ENCODE assay signal across 8 cellular contexts in the genomic region with DNA sequence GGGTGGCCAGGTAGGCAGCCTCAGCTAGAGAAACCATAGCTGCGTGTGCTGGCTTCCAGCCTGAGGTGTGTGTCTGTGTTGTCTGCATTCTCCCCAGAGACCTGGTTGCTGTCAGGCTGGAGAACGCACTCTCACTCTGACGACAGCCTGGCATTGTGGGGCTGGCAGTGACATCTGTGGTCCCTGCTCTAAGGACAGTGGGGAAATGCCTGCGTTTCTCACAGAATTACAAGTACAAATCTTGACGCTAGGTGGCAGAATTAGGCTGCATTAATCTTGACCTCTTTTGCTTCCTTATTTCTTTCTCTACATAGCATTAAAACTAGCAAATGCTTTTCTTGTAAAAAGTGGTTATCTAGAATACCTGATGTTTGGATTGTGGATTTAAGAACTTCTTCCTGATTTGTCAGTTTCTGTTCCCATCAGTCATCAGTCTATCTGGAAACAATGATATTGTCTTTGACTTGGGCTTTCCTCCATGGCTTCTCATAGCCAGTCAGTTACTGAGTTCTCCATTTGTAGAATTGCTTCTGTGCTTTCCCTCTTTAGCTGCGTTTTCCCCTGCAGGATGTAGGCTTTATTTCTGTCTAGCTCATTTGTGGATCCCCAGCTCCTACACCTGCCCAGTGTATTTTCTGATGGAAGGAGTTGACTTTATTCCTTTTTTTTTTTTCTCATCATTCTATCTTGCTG.
DNase-seq lines count a peak whose midpoint lies in the region; ATAC-seq and TF ChIP-seq lines count a peak whose summit lies in the region.

No MANE protein-coding gene starts in this region.

- no peaks in the 10 kb centered on the region for H3K9me3 ChIP-seq in BE2C
- no peaks in the 10 kb centered on the region for H3K9me3 ChIP-seq in ovary

- H3K27ac ChIP-seq in ovary: no peak overlapping the region

- TF ChIP-seq CTCF in BE2C (IDR thresholded peaks at IDR 0.05; ENCODE audit: low read depth, low read length) (peak; percentile 63), ovary (IDR thresholded peaks at IDR 0.05) (peak; percentile 44 to 83 (median 73))

- H3K4me1 ChIP-seq in BE2C (no peaks in the 10 kb centered on the region), ovary (ENCODE audit: insufficient read depth) (peaks cover 2% of the 10 kb centered on the region)

- intact Hi-C loops in ovary (cut with DNase I): loop anchor here (2.0 to 10.0 kb wide), 6 partner anchors 320 to 522 kb away; partner anchors contain the start of gene ADAM12 (in 3 of the 4)
- intact Hi-C loops in posterior vena cava (cut with DNase I): loop anchor here (2.0 to 10.0 kb wide), 3 partner anchors 320 to 522 kb away; no protein-coding TSS in a partner anchor

- H3K4me3 ChIP-seq in BE2C (ENCODE audit: low read depth, low read length): no peak overlapping the region
- no peak overlapping the region for H3K4me3 ChIP-seq in ovary

- no peaks in the 10 kb centered on the region for H3K27me3 ChIP-seq in BE2C
- H3K27me3 ChIP-seq in ovary: no peaks in the 10 kb centered on the region

- ATAC-seq in GM18498 (IDR thresholded peaks at IDR 0.05; ENCODE audit: unreplicated experiment) (peak; percentile 77), HG02870 (IDR thresholded peaks at IDR 0.05; ENCODE audit: unreplicated experiment) (peak; percentile 66)

- TF ChIP-seq POLR2A in ovary (IDR thresholded peaks at IDR 0.05): no peak

- DNase-seq in BE2C (peak; percentile 75), NCI-H2081 (lab: John Stamatoyannopoulos, UW) (peak; percentile 26 to 38), germinal center (ENCODE audit: low spot score) (peak; percentile 36), ovary (peak in 3 of 5 donors; percentile 28 to 56 (median 37)), posterior vena cava (ENCODE audit: low spot score) (no peak)
- peak; percentile 4 for DNase-seq in activated CD4-positive, alpha-beta T cell treated with anti-CD3 and anti-CD28 coated beads, Interleukin-2, amount 50 U/mL, for 1 hour

- WGBS in ovary, 3 donors: 14 to 20% (median 19%) methylated on average over 6 of the region's 6 CpGs

- TF ChIP-seq EP300 in ovary (IDR thresholded peaks at IDR 0.05): no peak

- no peaks in the 10 kb centered on the region for H3K36me3 ChIP-seq in BE2C
- H3K36me3 ChIP-seq in ovary: no peaks in the 10 kb centered on the region
